ENCODE assay signal across 8 cellular contexts in genomic region chr10:32347363-32347735, GRCh38. TPM values are rescaled to one million over a fixed set of nuclear protein-coding genes. Genes with fewer than 3 reads are reported as not detected.
DNase-seq lines count a peak whose midpoint lies in the region; ATAC-seq and TF ChIP-seq lines count a peak whose summit lies in the region.

No MANE protein-coding gene starts in this region.

- H3K79me2 ChIP-seq in fibroblast of lung (ENCODE audit: control insufficient read depth, insufficient read depth, low read length): peaks cover 37% of the 10 kb centered on the region

- peak overlapping the region; percentile 99 for H3K9ac ChIP-seq in fibroblast of lung (ENCODE audit: insufficient read depth, low read length)

- under 1% methylated on average over 31 of the region's 46 CpGs for WGBS in prostate gland

- POLR2A ChIA-PET in RWPE1 (lab: Yijun Ruan, JAX; ENCODE audit: low non-redundant PET): no interaction called here

- no peak for TF ChIP-seq CTCF in RWPE1 (conservative IDR thresholded peaks at IDR 0.05; ENCODE audit: low read depth)
- TF ChIP-seq CTCF in fibroblast of lung (conservative IDR thresholded peaks at IDR 0.05 in 1 of 2, IDR thresholded peaks at IDR 0.05 in 1 of 2; ENCODE audit: low read depth in 1 of 2, low read length in 2 of 2): no peak
- TF ChIP-seq CTCF in prostate gland (IDR thresholded peaks at IDR 0.05): no peak

- peak overlapping the region; percentile 51 to 97 (median 68) for H3K4me3 ChIP-seq in fibroblast of lung (replicated peaks in 1 of 4; ENCODE audit: control extremely low read depth in 1 of 4, insufficient read depth in 1 of 4, low read depth in 3 of 4, low read length in 4 of 4)
- peak overlapping the region; percentile 69 to 78 for H3K4me3 ChIP-seq in prostate gland

- no peak for TF ChIP-seq POLR2A in prostate gland (IDR thresholded peaks at IDR 0.05)

- H3K9me3 ChIP-seq in fibroblast of lung (ENCODE audit: control insufficient read depth, insufficient read depth, low read depth, low read length): no peaks in the 10 kb centered on the region
- H3K9me3 ChIP-seq in prostate gland: no peaks in the 10 kb centered on the region

- ATAC-seq in GM18861 (IDR thresholded peaks at IDR 0.05; ENCODE audit: unreplicated experiment) (peak; percentile 9), HG02588 (IDR thresholded peaks at IDR 0.05; ENCODE audit: unreplicated experiment) (peak; percentile 12)

- H3K4me1 ChIP-seq in fibroblast of lung (ENCODE audit: control insufficient read depth, extremely low read depth, insufficient read depth, low read length): no peaks in the 10 kb centered on the region
- no peaks in the 10 kb centered on the region for H3K4me1 ChIP-seq in prostate gland (replicated peaks)

- peaks cover under 1% of the 10 kb centered on the region for H4K20me1 ChIP-seq in fibroblast of lung (ENCODE audit: control insufficient read depth, extremely low read depth, insufficient read depth, low read length)

- peak overlapping the region; percentile 99 for H3K27ac ChIP-seq in RWPE1
- H3K27ac ChIP-seq in fibroblast of lung (ENCODE audit: insufficient read depth, low read length): peak overlapping the region; percentile 44
- H3K27ac ChIP-seq in prostate gland: peak overlapping the region; percentile 99 to 100

- H3K36me3 ChIP-seq in fibroblast of lung (ENCODE audit: control insufficient read depth, insufficient read depth, low read length): no peaks in the 10 kb centered on the region
- H3K36me3 ChIP-seq in prostate gland: no peaks in the 10 kb centered on the region

- peak overlapping the region; percentile 28 for H2AFZ ChIP-seq in fibroblast of lung (ENCODE audit: low read length)

- DNase-seq in RWPE1 (ENCODE audit: low spot score) (no peak), fibroblast of lung (ENCODE audit: low read depth in 2 of 2) (no peak), prostate gland (ENCODE audit: low spot score) (no peak), kidney tubule cell (ENCODE audit: low spot score) (no peak), NCI-H748 treated with DMSO at 0.1 percent for 48 hours (lab: John Stamatoyannopoulos, UW) (no peak)
- no peak for DNase-seq in stimulated activated CD4-positive, alpha-beta T cell treated with anti-CD3 and anti-CD28 coated beads, Interleukin-1b, Interleukin-23, amount 100 ng/mL, for 48 hours

- intact Hi-C loops in prostate gland (cut with DNase I): loop anchor here (2.0 to 10.0 kb wide), 4 partner anchors 91 to 420 kb away; partner anchors contain the start of genes ARHGAP12 and KIF5B

- H3K27me3 ChIP-seq in fibroblast of lung (ENCODE audit: control insufficient read depth, insufficient read depth, low read length): no peaks in the 10 kb centered on the region
- H3K27me3 ChIP-seq in prostate gland (replicated peaks; ENCODE audit: insufficient read depth): no peaks in the 10 kb centered on the region

- peak overlapping the region; percentile 77 for H3K4me2 ChIP-seq in fibroblast of lung (ENCODE audit: extremely low read depth, insufficient read depth, low read length)

- CTCF ChIA-PET in RWPE1 (lab: Yijun Ruan, JAX): no interaction called here

RNA-seq across cellular contexts. Expression of gene EPC1, which starts 0.4 kb away (rescaled TPM):
- total RNA-seq in fibroblast of lung: 19.3 and 28.1 TPM in 2 replicates
- polyA plus RNA-seq in fibroblast of lung: 22.6 and 22.7 TPM in 2 replicates
- polyA plus RNA-seq in fibroblast of lung (2012): 10.5 and 10.6 TPM in 2 replicates
- polyA minus RNA-seq in fibroblast of lung (ENCODE audit: low replicate concordance): 3.9 and 12.5 TPM in 2 replicates
- total RNA-seq in prostate gland: 10 to 100 TPM; 37.1 to 58.3 TPM

Comparison
In these comparisons a context has a peak if more than half of its experiments do, and no peak if none do; other contexts are left out.
1. H3K27ac ChIP-seq: peak in every context shown above with its lines; median percentile 100 in prostate gland; 99 in RWPE1; 44 in fibroblast of lung.